22 cellular contexts compared by ENCODE assay signal in genomic region chr6:112806163-112806900, GRCh38.
DNase-seq lines count a peak whose midpoint lies in the region; ATAC-seq, FAIRE-seq and TF ChIP-seq lines count a peak whose summit lies in the region.
"Had no signal": no experiment of that assay in that cellular context is flagged by ENCODE, and none has a peak within 500 bp of the region (broad histone marks: within the 10 kb centered on the region; RNA-seq: fewer than 3 reads in every experiment).

No MANE protein-coding gene starts in this region.

- H3K36me3 ChIP-seq in astrocyte (ENCODE audit: insufficient read depth, low read length): no peaks in the 10 kb centered on the region

- H3K4me2 ChIP-seq in astrocyte (ENCODE audit: low read length): no peak overlapping the region
- H3K4me2 ChIP-seq: KMS-11 had no signal

- H3K27ac ChIP-seq in astrocyte (ENCODE audit: low read depth, low read length): no peak overlapping the region
- no peak overlapping the region for H3K27ac ChIP-seq in right cardiac atrium (ENCODE audit: low read length)
- H3K27ac ChIP-seq: 22Rv1, KMS-11 had no signal

- no peak overlapping the region for H3K27ac Mint-ChIP-seq in astrocyte (ENCODE audit: unreplicated experiment)

- ATAC-seq in HG03175 (IDR thresholded peaks at IDR 0.05; ENCODE audit: unreplicated experiment): no peak
- no peak for ATAC-seq in right cardiac atrium
- ATAC-seq: HepG2 had no signal

- POLR2A ChIA-PET in AG04449 (lab: Yijun Ruan, JAX): no interaction called here

- no peak for FAIRE-seq in astrocyte (lab: Jason Lieb, UNC)
- FAIRE-seq: H54, HepG2 had no signal

- H3K4me3 ChIP-seq in AG04449 (ENCODE audit: low read depth, low read length) (no peak overlapping the region), astrocyte (ENCODE audit: insufficient read depth, low read depth, low read length) (no peak overlapping the region), foreskin fibroblast (ENCODE audit: low read depth in 1 of 2, low read length in 2 of 2) (no peak overlapping the region), right cardiac atrium (ENCODE audit: low read length) (no peak overlapping the region)

- no peaks in the 10 kb centered on the region for H3K36me3 Mint-ChIP-seq in astrocyte (ENCODE audit: low read depth, unreplicated experiment)

- no peak overlapping the region for H3K9ac ChIP-seq in astrocyte (ENCODE audit: low read length)
- H3K9ac ChIP-seq: KMS-11 had no signal

- CTCF ChIA-PET in AG04449 (lab: Yijun Ruan, JAX): no interaction called here

- no peaks in the 10 kb centered on the region for H3K27me3 ChIP-seq in astrocyte (ENCODE audit: insufficient read depth, low read length)
- H3K27me3 ChIP-seq in right cardiac atrium (ENCODE audit: control insufficient read depth, insufficient read depth): no peaks in the 10 kb centered on the region

- H3K4me1 Mint-ChIP-seq in astrocyte (ENCODE audit: low read depth, unreplicated experiment): peaks cover 14% of the 10 kb centered on the region

- no peak for TF ChIP-seq CTCF in AG04449 (IDR thresholded peaks at IDR 0.05; ENCODE audit: insufficient read depth, low read length, missing control alignments)
- no peak for TF ChIP-seq CTCF in astrocyte (IDR thresholded peaks at IDR 0.05; ENCODE audit: insufficient read depth, low read depth, low read length)
- no peak for TF ChIP-seq CTCF in foreskin fibroblast (IDR thresholded peaks at IDR 0.05; ENCODE audit: low read depth, low read length)

- no peak overlapping the region for H3K4me3 Mint-ChIP-seq in astrocyte (ENCODE audit: unreplicated experiment)

- WGBS in right cardiac atrium: 88% methylated on average over 4 of the region's 4 CpGs

- intact Hi-C loops in right cardiac atrium (cut with DNase I): no loop called here

- no peaks in the 10 kb centered on the region for H3K27me3 Mint-ChIP-seq in astrocyte (ENCODE audit: low read depth, unreplicated experiment)

- H3K4me1 ChIP-seq in astrocyte (ENCODE audit: insufficient read depth, low read length): peaks cover 12% of the 10 kb centered on the region
- no peaks in the 10 kb centered on the region for H3K4me1 ChIP-seq in right cardiac atrium (ENCODE audit: control insufficient read depth, insufficient read depth, low read length)

- no peaks in the 10 kb centered on the region for H3K79me2 ChIP-seq in astrocyte (ENCODE audit: insufficient read depth, low read length)

- no peaks in the 10 kb centered on the region for H4K20me1 ChIP-seq in astrocyte (ENCODE audit: insufficient read depth, low read length)

- H2AFZ ChIP-seq in astrocyte (ENCODE audit: low read depth, low read length): no peak overlapping the region

- DNase-seq in AG04449 (ENCODE audit: low read depth, low spot score) (peak; percentile 19), GM04504 (ENCODE audit: low read depth) (peak; percentile 12), astrocyte (ENCODE audit: low read depth) (peak; percentile 53), foreskin fibroblast (peak; percentile 52 to 75), right cardiac atrium (no peak), SHP77 (lab: John Stamatoyannopoulos, UW) (no peak), HUDEP-2 (lab: John Stamatoyannopoulos, UW; ENCODE audit: unreplicated experiment in 76 of 76) (no peak)
- DNase-seq: C1 segment of cervical spinal cord, DMS79 treated with DMSO at 0.1 percent for 48 hours, GF-D8, NCI-H1048, NCI-H1436 treated with DMSO at 0.1 percent for 48 hours, NCI-H2029 treated with DMSO at 0.1 percent for 48 hours, NCI-H2171 treated with DMSO at 0.1 percent for 48 hours, NCI-H510A, NCI-H774, RPMI8226 had no signal

- no peaks in the 10 kb centered on the region for H3K9me3 Mint-ChIP-seq in astrocyte (ENCODE audit: unreplicated experiment)

- H3K9me3 ChIP-seq in astrocyte (ENCODE audit: insufficient read depth, low read depth, low read length): no peaks in the 10 kb centered on the region
- no peaks in the 10 kb centered on the region for H3K9me3 ChIP-seq in right cardiac atrium (ENCODE audit: control insufficient read depth, low read length)

Comparison
In these comparisons a context has a peak if more than half of its experiments do, and no peak if none do; other contexts are left out.
1. DNase-seq: peak in AG04449 (single experiment), GM04504 (single experiment), astrocyte (single experiment) and foreskin fibroblast (2 of 2); none in right cardiac atrium (0 of 3), SHP77 (0 of 2) and HUDEP-2 (0 of 76).